13 cellular contexts compared by ENCODE assay signal in the genomic region with DNA sequence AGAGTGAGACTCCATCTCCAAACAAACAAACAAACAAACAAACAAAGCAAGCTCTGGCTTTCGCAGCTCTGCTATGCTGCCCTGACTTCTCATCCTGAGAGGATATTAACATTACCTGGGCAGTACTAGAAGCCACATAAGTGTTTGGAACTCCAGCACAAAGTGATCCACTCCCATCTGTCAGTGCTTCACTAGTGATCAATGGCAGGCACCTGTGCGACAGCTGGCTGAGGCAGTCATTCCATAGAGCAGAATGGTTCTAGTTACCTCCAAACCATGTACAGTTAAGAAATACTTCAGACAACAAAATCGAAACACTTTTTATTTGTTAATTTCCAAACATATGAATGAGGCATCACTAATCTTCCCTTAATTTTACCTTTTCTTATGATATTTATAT.
"Had no signal": no experiment of that assay in that cellular context is flagged by ENCODE, and none has a peak within 500 bp of the region (broad histone marks: within the 10 kb centered on the region; RNA-seq: fewer than 3 reads in every experiment).

No MANE protein-coding gene starts in this region.

- H3K27ac Mint-ChIP-seq: activated naive CD4-positive, alpha-beta T cell treated with anti-CD3 and anti-CD28 coated beads, Interleukin-2, amount 50 U/mL, for 24 hours; natural killer cell treated with Interleukin-12 subunit alpha and Interleukin-12 subunit beta and Interleukin-15 and Interleukin-18, amount 100 ng/mL, for 72 hours; stimulated activated naive B cell treated with anti-CD40 and anti-IgM and Interleukin-4, amounts not matched to agents 10 μg/mL and 1 μg/mL and 100 μg/mL, for 72 hours had no signal

- H3K4me3 Mint-ChIP-seq: activated naive CD4-positive, alpha-beta T cell treated with anti-CD3 and anti-CD28 coated beads, Interleukin-2, amount 50 U/mL, for 24 hours; natural killer cell treated with Interleukin-12 subunit alpha and Interleukin-12 subunit beta and Interleukin-15 and Interleukin-18, amount 100 ng/mL, for 72 hours; stimulated activated naive B cell treated with anti-CD40 and anti-IgM and Interleukin-4, amounts not matched to agents 10 μg/mL and 1 μg/mL and 100 μg/mL, for 72 hours had no signal

- DNase-seq: activated CD4-positive, alpha-beta T cell treated with anti-CD3 and anti-CD28 coated beads for 1 hour; activated CD4-positive, alpha-beta T cell treated with anti-CD3 and anti-CD28 coated beads, Interleukin-2, amount 50 U/mL, for 48 hours; activated gamma-delta T cell; erythroblast; foreskin melanocyte; head of caudate nucleus; kidney; occipital lobe; posterior cingulate gyrus; retina; stimulated activated naive B cell treated with anti-CD40 and anti-IgM and Interleukin-4, amounts not matched to agents 10 μg/mL and 1 μg/mL and 100 μg/mL, for 72 hours had no signal

- H3K9me3 Mint-ChIP-seq: activated naive CD4-positive, alpha-beta T cell treated with anti-CD3 and anti-CD28 coated beads, Interleukin-2, amount 50 U/mL, for 24 hours; natural killer cell treated with Interleukin-12 subunit alpha and Interleukin-12 subunit beta and Interleukin-15 and Interleukin-18, amount 100 ng/mL, for 72 hours; stimulated activated naive B cell treated with anti-CD40 and anti-IgM and Interleukin-4, amounts not matched to agents 10 μg/mL and 1 μg/mL and 100 μg/mL, for 72 hours had no signal

- H3K36me3 Mint-ChIP-seq: activated naive CD4-positive, alpha-beta T cell treated with anti-CD3 and anti-CD28 coated beads, Interleukin-2, amount 50 U/mL, for 24 hours; natural killer cell treated with Interleukin-12 subunit alpha and Interleukin-12 subunit beta and Interleukin-15 and Interleukin-18, amount 100 ng/mL, for 72 hours had no signal
